In the genomic region with DNA sequence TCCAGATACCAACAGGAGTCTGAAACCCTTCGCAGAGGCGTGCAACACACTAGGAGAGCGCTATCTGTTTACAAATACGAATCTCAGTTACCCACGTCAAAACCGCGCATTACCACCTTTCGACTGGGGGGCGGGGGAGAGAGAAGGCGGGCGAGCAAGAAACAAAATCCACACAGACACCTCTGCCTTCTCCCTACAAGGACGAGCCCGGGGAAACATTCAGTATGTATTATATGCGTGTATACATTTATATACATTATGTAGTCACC, we compare ENCODE assay signal across 8 cellular contexts. TPM values are rescaled to one million over a fixed set of nuclear protein-coding genes. Genes with fewer than 3 reads are reported as not detected.
DNase-seq lines count a peak whose midpoint lies in the region; ATAC-seq and TF ChIP-seq lines count a peak whose summit lies in the region.

No MANE protein-coding gene starts in this region.

- H3K4me2 ChIP-seq in DOHH2 (ENCODE audit: low read length) = peak overlapping the region; percentile 96

- peak overlapping the region; percentile 92 for H3K4me3 ChIP-seq in DOHH2 (ENCODE audit: low read length)
- peak overlapping the region; percentile 68 for H3K4me3 ChIP-seq in HEK293 (ENCODE audit: low read depth, low read length)
- peak overlapping the region; percentile 88 for H3K4me3 ChIP-seq in mucosa of descending colon

- peaks cover 10% of the 10 kb centered on the region for H4K20me1 ChIP-seq in DOHH2 (ENCODE audit: control insufficient read depth, insufficient read depth, low read depth, low read length)

- H3K4me1 ChIP-seq in DOHH2 (ENCODE audit: control insufficient read depth, low read length) = peaks cover 43% of the 10 kb centered on the region
- H3K4me1 ChIP-seq in HEK293 (ENCODE audit: control insufficient read depth, insufficient read depth, low read length) = peaks cover 18% of the 10 kb centered on the region
- H3K4me1 ChIP-seq in mucosa of descending colon (ENCODE audit: low read depth) = no peaks in the 10 kb centered on the region

- POLR2A ChIA-PET in HEK293 (lab: Yijun Ruan, JAX) = no interaction called here

- intact Hi-C loops in mucosa of descending colon (cut with DNase I, micrococcal nuclease) = no loop called here

- peaks cover 64% of the 10 kb centered on the region for H3K79me2 ChIP-seq in DOHH2 (ENCODE audit: control insufficient read depth, low read length)

- CTCF ChIA-PET in HEK293 (lab: Yijun Ruan, JAX) = interaction anchor here (1.1 kb wide), 1 partner anchor 134 kb away, joined by 3 read pairs; no protein-coding TSS in a partner anchor

- peak; percentile 54 for ATAC-seq in mucosa of descending colon
- no peak for ATAC-seq in HG03565 (IDR thresholded peaks at IDR 0.05; ENCODE audit: unreplicated experiment)

- peak; percentile 63 for DNase-seq in NCI-H2227 treated with DMSO at 0.1 percent for 48 hours (lab: John Stamatoyannopoulos, UW)
- DNase-seq in activated CD4-positive, alpha-beta T cell treated with anti-CD3 and anti-CD28 coated beads, Interleukin-2, amount 50 U/mL, for 1 hour = peak; percentile 73
- peak; percentile 58 for DNase-seq in effector CD8-positive, alpha-beta T cell (lab: John Stamatoyannopoulos, UW)
- peak; percentile 58 to 65 (median 63) for DNase-seq in mucosa of descending colon
- DNase-seq in stimulated activated CD8-positive, alpha-beta memory T cell treated with anti-CD3 and anti-CD28 coated beads, Interleukin-4, amount 100 ng/mL, for 4 hours (ENCODE audit: low read depth in 2 of 2, low spot score in 1 of 2) = peak; percentile 35 to 46

- no peaks in the 10 kb centered on the region for H3K9me3 ChIP-seq in DOHH2 (ENCODE audit: control insufficient read depth, insufficient read depth, low read length)
- H3K9me3 ChIP-seq in HEK293 (ENCODE audit: control insufficient read depth, insufficient read depth, low read depth, low read length) = no peaks in the 10 kb centered on the region
- no peaks in the 10 kb centered on the region for H3K9me3 ChIP-seq in mucosa of descending colon

- peak overlapping the region; percentile 93 for H3K27ac ChIP-seq in DOHH2 (ENCODE audit: low read depth, low read length)
- peak overlapping the region; percentile 96 for H3K27ac ChIP-seq in HEK293 (ENCODE audit: extremely low read depth, low read depth, low read length)

- no peaks in the 10 kb centered on the region for H3K27me3 ChIP-seq in DOHH2 (ENCODE audit: control insufficient read depth, low read length)

- no peaks in the 10 kb centered on the region for H3K9me2 ChIP-seq in DOHH2 (replicated peaks; ENCODE audit: control insufficient read depth, low read length)

- no peak for TF ChIP-seq CTCF in DOHH2 (IDR thresholded peaks at IDR 0.05; ENCODE audit: low read depth, low read length, poor library complexity, severe bottlenecking)
- TF ChIP-seq CTCF in HEK293 (tag by site-specific recombination; IDR thresholded peaks at IDR 0.05) = no peak
- TF ChIP-seq CTCF in mucosa of descending colon (IDR thresholded peaks at IDR 0.05) = no peak

- peaks cover 22% of the 10 kb centered on the region for H3F3A ChIP-seq in DOHH2 (ENCODE audit: control insufficient read depth, insufficient read depth)

- H3K36me3 ChIP-seq in DOHH2 (ENCODE audit: control insufficient read depth, low read length) (peaks cover 8% of the 10 kb centered on the region), HEK293 (ENCODE audit: control insufficient read depth in 2 of 2, insufficient read depth in 1 of 2, low read length in 2 of 2) (peaks cover 0 to 3% of the 10 kb centered on the region in 2 experiments; a peak in 1 of 3 replicates), mucosa of descending colon (ENCODE audit: low read depth) (no peaks in the 10 kb centered on the region)

TF ChIP-seq in HEK293, 187 proteins besides CTCF, POLR2A, EP300 and RAD21:
- TF ChIP-seq EGR2 (tag by site-specific recombination; IDR thresholded peaks at IDR 0.05; ENCODE audit: low read depth) = peak; percentile 85
- TF ChIP-seq, protein P1, sequence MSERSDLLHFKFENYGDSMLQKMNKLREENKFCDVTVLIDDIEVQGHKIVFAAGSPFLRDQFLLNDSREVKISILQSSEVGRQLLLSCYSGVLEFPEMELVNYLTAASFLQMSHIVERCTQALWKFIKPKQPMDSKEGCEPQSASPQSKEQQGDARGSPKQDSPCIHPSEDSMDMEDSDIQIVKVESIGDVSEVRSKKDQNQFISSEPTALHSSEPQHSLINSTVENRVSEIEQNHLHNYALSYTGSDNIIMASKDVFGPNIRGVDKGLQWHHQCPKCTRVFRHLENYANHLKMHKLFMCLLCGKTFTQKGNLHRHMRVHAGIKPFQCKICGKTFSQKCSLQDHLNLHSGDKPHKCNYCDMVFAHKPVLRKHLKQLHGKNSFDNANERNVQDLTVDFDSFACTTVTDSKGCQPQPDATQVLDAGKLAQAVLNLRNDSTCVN (tag by site-specific recombination; optimal IDR thresholded peaks at IDR 0.05) = no peak
- 0 out of 2 replicates have a peak, but pooled peaks have one; percentile 40 for TF ChIP-seq GFI1B (tag by site-specific recombination; IDR thresholded peaks at IDR 0.05)
- TF ChIP-seq SCRT2 (tag by site-specific recombination; IDR thresholded peaks at IDR 0.05) = peak; percentile 90
- no peak for TF ChIP-seq ZNF654 (tag by site-specific recombination; IDR thresholded peaks at IDR 0.05; ENCODE audit: low read depth)
- TF ChIP-seq ZNF660 (tag by site-specific recombination; IDR thresholded peaks at IDR 0.05) = peak; percentile 29; the same call in 1 of the 2 replicates
- TF ChIP-seq, protein P2, sequence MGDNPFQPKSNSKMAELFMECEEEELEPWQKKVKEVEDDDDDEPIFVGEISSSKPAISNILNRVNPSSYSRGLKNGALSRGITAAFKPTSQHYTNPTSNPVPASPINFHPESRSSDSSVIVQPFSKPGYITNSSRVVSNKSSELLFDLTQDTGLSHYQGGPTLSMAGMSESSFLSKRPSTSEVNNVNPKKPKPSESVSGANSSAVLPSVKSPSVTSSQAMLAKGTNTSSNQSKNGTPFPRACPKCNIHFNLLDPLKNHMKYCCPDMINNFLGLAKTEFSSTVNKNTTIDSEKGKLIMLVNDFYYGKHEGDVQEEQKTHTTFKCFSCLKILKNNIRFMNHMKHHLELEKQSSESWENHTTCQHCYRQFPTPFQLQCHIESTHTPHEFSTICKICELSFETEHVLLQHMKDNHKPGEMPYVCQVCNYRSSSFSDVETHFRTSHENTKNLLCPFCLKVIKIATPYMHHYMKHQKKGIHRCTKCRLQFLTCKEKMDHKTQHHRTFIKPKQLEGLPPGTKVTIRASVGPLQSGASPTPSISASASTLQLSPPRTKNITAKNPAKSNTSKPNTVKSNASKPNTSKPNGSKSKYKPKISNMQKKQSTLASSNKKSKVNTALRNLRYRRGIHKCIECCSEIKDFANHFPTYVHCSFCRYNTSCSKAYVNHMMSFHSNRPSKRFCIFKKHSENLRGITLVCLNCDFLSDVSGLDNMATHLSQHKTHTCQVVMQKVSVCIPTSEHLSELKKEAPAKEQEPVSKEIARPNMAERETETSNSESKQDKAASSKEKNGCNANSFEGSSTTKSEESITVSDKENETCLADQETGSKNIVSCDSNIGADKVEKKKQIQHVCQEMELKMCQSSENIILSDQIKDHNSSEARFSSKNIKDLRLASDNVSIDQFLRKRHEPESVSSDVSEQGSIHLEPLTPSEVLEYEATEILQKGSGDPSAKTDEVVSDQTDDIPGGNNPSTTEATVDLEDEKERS (tag by site-specific recombination; IDR thresholded peaks at IDR 0.05) = no peak
- TF ChIP-seq ZFHX2 (tag by site-specific recombination; conservative IDR thresholded peaks at IDR 0.05) = peak; percentile 75
- TF ChIP-seq ZNF792 (tag by site-specific recombination; IDR thresholded peaks at IDR 0.05) = peak; percentile 97

RNA-seq across cellular contexts. Expression of a gene that starts 0.7 kb away (rescaled TPM):
- 10 to 100 TPM; 17.9 to 51.7 (median 20.8) TPM for total RNA-seq in mucosa of descending colon

RNA-seq across cellular contexts. Expression of a gene that starts 50.0 kb away (rescaled TPM):
- 1 to 10 TPM in 2 of 3 donors, under 1 TPM in 1; 0.46 to 7.8 (median 4.0) TPM for total RNA-seq in mucosa of descending colon
